8 cellular contexts compared by ENCODE assay signal in genomic region chr7:16420649-16421332, GRCh38. TPM values are rescaled to one million over a fixed set of nuclear protein-coding genes. Genes with fewer than 3 reads are reported as not detected.
DNase-seq lines count a peak whose midpoint lies in the region; ATAC-seq lines count a peak whose summit lies in the region.

No MANE protein-coding gene starts in this region.

- ATAC-seq in GM18861 (IDR thresholded peaks at IDR 0.05; ENCODE audit: unreplicated experiment) (peak; percentile 77), HG03095 (IDR thresholded peaks at IDR 0.05; ENCODE audit: unreplicated experiment) (peak; percentile 89)

- DNase-seq in A172 (ENCODE audit: low spot score), result peak; percentile 60
- DNase-seq in NCI-H2227 treated with DMSO at 0.1 percent for 48 hours (lab: John Stamatoyannopoulos, UW), result peak; percentile 85
- DNase-seq in activated CD4-positive, CD25-positive, alpha-beta regulatory T cell (lab: John Stamatoyannopoulos, UW), result peak; percentile 11 to 62 (median 42)
- DNase-seq in central memory CD4-positive, alpha-beta T cell, result peak; percentile 83
- peak; percentile 89 for DNase-seq in iris pigment epithelial cell (ENCODE audit: low read depth)
- peak; percentile 73 to 75 for DNase-seq in stimulated activated CD4-positive, alpha-beta T cell treated with anti-CD3 and anti-CD28 coated beads, Interleukin-12 subunit alpha, Interleukin-12 subunit beta, amount 100 ng/mL, for 24 hours (ENCODE audit: low read depth in 2 of 2)

RNA-seq across cellular contexts. Expression of gene CRPPA, which starts 0.5 kb away (rescaled TPM):
- total RNA-seq in A172 (2014; rRNA removed; shearing (Covaris generic)), result 0.16 and 0.26 TPM in 2 replicates

RNA-seq across cellular contexts. Expression of gene SOSTDC1, which starts 44.7 kb away (rescaled TPM):
- total RNA-seq in A172 (2014; rRNA removed; shearing (Covaris generic)), result not detected in 2 replicates

Comparison
In these comparisons a context has a peak if more than half of its experiments do, and no peak if none do; other contexts are left out.
1. Peak in every context shown above with its lines: DNase-seq and ATAC-seq.